In genomic region chr12:50283230-50283923, GRCh38 we compare ENCODE assay signal across 8 cellular contexts. TPM values are rescaled to one million over a fixed set of nuclear protein-coding genes. Genes with fewer than 3 reads are reported as not detected.
DNase-seq lines count a peak whose midpoint lies in the region; ATAC-seq, FAIRE-seq and TF ChIP-seq lines count a peak whose summit lies in the region.

Gene LIMA1, minus strand, starts transcription at chr12:50283520. Its CDS starts 34,769 bp downstream, at chr12:50248751.

- H3K79me2 ChIP-seq in keratinocyte (ENCODE audit: control insufficient read depth, insufficient read depth, low read length): peaks cover 9% of the 10 kb centered on the region

- dilution Hi-C loops in keratinocyte (cut with MboI; ENCODE audit: extremely low pct_ligation_motif_present, low sequenced_read_pairs): no loop called here

- no peaks in the 10 kb centered on the region for H3K9me1 ChIP-seq in keratinocyte (ENCODE audit: control insufficient read depth, extremely low read depth, insufficient read depth, low read length)

- DNase-seq in AG08395 (ENCODE audit: low spot score) (peak; percentile 96), NCI-H446 (lab: John Stamatoyannopoulos, UW) (peak; percentile 52 to 85), cerebellar nuclear complex (lab: John Stamatoyannopoulos, UW) (peak; percentile 14 to 46), keratinocyte (ENCODE audit: low read depth, low spot score) (peak; percentile 26)
- DNase-seq in activated CD4-positive, CD25-positive, alpha-beta regulatory T cell treated with anti-CD3 and anti-CD28 coated beads, Interleukin-2, amount 50 U/mL, for 72 hours: peak; percentile 95
- peak; percentile 87 to 91 for DNase-seq in stimulated activated CD4-positive, alpha-beta T cell treated with anti-CD3 and anti-CD28 coated beads, Interleukin-15, amount 100 ng/mL, for 1 hour (ENCODE audit: low read depth in 1 of 2, low spot score in 1 of 2)

- no peaks in the 10 kb centered on the region for H3K9me3 ChIP-seq in keratinocyte (ENCODE audit: control insufficient read depth, low read depth, low read length)

- peak within 1 kb of the TSS; percentile 99 for H3K4me2 ChIP-seq in keratinocyte (ENCODE audit: control insufficient read depth, extremely low read depth, insufficient read depth, low read depth, low read length)

- ATAC-seq in GM19025 (IDR thresholded peaks at IDR 0.05; ENCODE audit: low read depth, unreplicated experiment): peak; percentile 93
- peak; percentile 97 for ATAC-seq in HG03280 (IDR thresholded peaks at IDR 0.05; ENCODE audit: unreplicated experiment)

- H3K4me3 ChIP-seq in keratinocyte (ENCODE audit: control insufficient read depth in 2 of 3, extremely low read depth in 1 of 3, insufficient read depth in 2 of 3, low read depth in 1 of 3, low read length in 3 of 3): peak within 1 kb of the TSS; percentile 66 to 73 (median 70)

- peak in 1 of 3 experiments; percentile 35 for TF ChIP-seq CTCF in keratinocyte (optimal IDR thresholded peaks at IDR 0.05 in 1 of 3, IDR thresholded peaks at IDR 0.05 in 1 of 3, conservative IDR thresholded peaks at IDR 0.05 in 1 of 3; ENCODE audit: extremely low read depth in 1 of 3, insufficient read depth in 2 of 3, low read length in 3 of 3)

- H4K20me1 ChIP-seq in keratinocyte (ENCODE audit: control insufficient read depth, extremely low read depth, insufficient read depth, low read length): no peaks in the 10 kb centered on the region

- H3K4me1 ChIP-seq in keratinocyte (ENCODE audit: control insufficient read depth, extremely low read depth, insufficient read depth, low read length): peaks cover 13% of the 10 kb centered on the region

- H3K36me3 ChIP-seq in keratinocyte (ENCODE audit: control insufficient read depth in 2 of 2, extremely low read depth in 1 of 2, insufficient read depth in 2 of 2, low read length in 2 of 2): no peaks in the 10 kb centered on the region

- H2AFZ ChIP-seq in keratinocyte (ENCODE audit: control insufficient read depth, low read length): peak within 1 kb of the TSS; percentile 67

- FAIRE-seq in keratinocyte (lab: Jason Lieb, UNC): no peak

- H3K27ac ChIP-seq in keratinocyte (ENCODE audit: control insufficient read depth, insufficient read depth, low read length): peak within 1 kb of the TSS; percentile 65

- no peaks in the 10 kb centered on the region for H3K27me3 ChIP-seq in keratinocyte (ENCODE audit: control insufficient read depth, extremely low read depth, insufficient read depth, low read length)

- peak within 1 kb of the TSS; percentile 81 for H3K9ac ChIP-seq in keratinocyte (ENCODE audit: control insufficient read depth, extremely low read depth, insufficient read depth, low read length)

RNA-seq across cellular contexts. Expression of gene LIMA1, which starts in this region (rescaled TPM):
- 449 to 510 TPM (median 483 TPM) in 3 replicates for polyA plus RNA-seq in keratinocyte
- 194 TPM for polyA plus RNA-seq in keratinocyte (2011; ENCODE audit: low read depth)
- 326 and 472 TPM in 2 replicates for polyA plus RNA-seq in keratinocyte (2011; cell fraction: cytosol; rRNA removed)
- polyA plus RNA-seq in keratinocyte (2011; cell fraction: nucleus; rRNA removed): 474 and 535 TPM in 2 replicates
- 163 and 398 TPM in 2 replicates for polyA plus RNA-seq in keratinocyte (2012; ENCODE audit: low replicate concordance)
- polyA minus RNA-seq in keratinocyte: 308 to 427 TPM (median 376 TPM) in 3 replicates
- 273 TPM for polyA minus RNA-seq in keratinocyte (2011; cell fraction: cytosol; rRNA and poly(A)+ RNA removed)
- 227 and 490 TPM in 2 replicates for polyA minus RNA-seq in keratinocyte (2011; cell fraction: nucleus; rRNA and poly(A)+ RNA removed)

Comparison
In these comparisons a context has a peak if more than half of its experiments do, and no peak if none do; other contexts are left out.
1. Peak in every context shown above with its lines: DNase-seq, ATAC-seq, H3K4me3 ChIP-seq and H3K27ac ChIP-seq.
2. DNase-seq: peak in every context shown above with its lines; median percentile 96 in AG08395; 95 in activated CD4-positive, CD25-positive, alpha-beta regulatory T cell treated with anti-CD3 and anti-CD28 coated beads, Interleukin-2, amount 50 U/mL, for 72 hours; 89 in stimulated activated CD4-positive, alpha-beta T cell treated with anti-CD3 and anti-CD28 coated beads, Interleukin-15, amount 100 ng/mL, for 1 hour; 68 in NCI-H446; 30 in cerebellar nuclear complex; 26 in keratinocyte.